In genomic region chr9:129500863-129501770, GRCh38 we compare ENCODE assay signal across 1 cellular context.
TF ChIP-seq lines count a peak whose summit lies in the region.

No MANE protein-coding gene starts in this region.

TF ChIP-seq in HCT116, 20 proteins besides CTCF, POLR2A, EP300 and RAD21 (continued from another document):
- TF ChIP-seq ZBTB33 (IDR thresholded peaks at IDR 0.05; ENCODE audit: extremely low read depth, insufficient replicate concordance, low read length) = no peak
- no peak for TF ChIP-seq CEBPB (IDR thresholded peaks at IDR 0.05; ENCODE audit: low read depth)
- no peak for TF ChIP-seq SIN3A (IDR thresholded peaks at IDR 0.05; ENCODE audit: low read depth)
- no peak for TF ChIP-seq CBX3 (IDR thresholded peaks at IDR 0.05; ENCODE audit: low read depth)
- no peak for TF ChIP-seq SP1 (IDR thresholded peaks at IDR 0.05; ENCODE audit: low read depth)
- TF ChIP-seq EGR1 (IDR thresholded peaks at IDR 0.05; ENCODE audit: low read depth) = no peak
- TF ChIP-seq EZH2 (IDR thresholded peaks at IDR 0.05) = no peak
- no peak for TF ChIP-seq TCF7L2 (IDR thresholded peaks at IDR 0.05; ENCODE audit: borderline replicate concordance, extremely low read depth, insufficient read depth, insufficient read length)
- TF ChIP-seq SRF (IDR thresholded peaks at IDR 0.05; ENCODE audit: low read depth) = no peak
- TF ChIP-seq ATF3 (IDR thresholded peaks at IDR 0.05) = no peak
- no peak for TF ChIP-seq YY1 (IDR thresholded peaks at IDR 0.05; ENCODE audit: extremely low read depth, insufficient replicate concordance, low read depth, low read length)
- TF ChIP-seq EZH2phosphoT487 (IDR thresholded peaks at IDR 0.05; ENCODE audit: borderline replicate concordance) = no peak
- no peak for TF ChIP-seq ZNF274 (IDR thresholded peaks at IDR 0.05; ENCODE audit: low read depth, low read length)
- TF ChIP-seq FOSL1 (IDR thresholded peaks at IDR 0.05; ENCODE audit: low read depth) = no peak
- no peak for TF ChIP-seq JUND (IDR thresholded peaks at IDR 0.05)
